Comparison of ENCODE assay signal across 11 cellular contexts in genomic region chr20:41248371-41249024, GRCh38.
DNase-seq lines count a peak whose midpoint lies in the region; ATAC-seq, FAIRE-seq and TF ChIP-seq lines count a peak whose summit lies in the region.
"Had no signal": no experiment of that assay in that cellular context is flagged by ENCODE, and none has a peak within 500 bp of the region (broad histone marks: within the 10 kb centered on the region; RNA-seq: fewer than 3 reads in every experiment).

No MANE protein-coding gene starts in this region.

- in situ Hi-C loops in brain microvascular endothelial cell (cut with HindIII; ENCODE audit: low pct_ligation_motif_present, low sequenced_read_pairs) = no loop called here

- no peak overlapping the region for H3K27ac ChIP-seq in BLaER1 treated with 17β-estradiol and CSF1 and Interleukin-3, amounts not matched to agents 10 nM and 100 nM
- peak overlapping the region; percentile 81 for H3K27ac ChIP-seq in brain microvascular endothelial cell

- peak overlapping the region; percentile 17 to 70 (median 45); a peak in 21 of 22 replicates for H3K4me2 ChIP-seq in BLaER1 treated with 17β-estradiol and CSF1 and Interleukin-3, amounts not matched to agents 10 nM and 100 nM

- H3K9me3 ChIP-seq in BLaER1 treated with 17β-estradiol and CSF1 and Interleukin-3, amounts not matched to agents 10 nM and 100 nM (replicated peaks in 1 of 11) = no peaks in the 10 kb centered on the region

- H3K4me1 ChIP-seq in BLaER1 treated with 17β-estradiol and CSF1 and Interleukin-3, amounts not matched to agents 10 nM and 100 nM = peaks cover 32 to 60% (median 47%) of the 10 kb centered on the region in 10 experiments

- TF ChIP-seq CTCF in brain microvascular endothelial cell (IDR thresholded peaks at IDR 0.05; ENCODE audit: low read depth, low read length, missing control alignments) = no peak

- no peak overlapping the region for H3K4me3 ChIP-seq in BLaER1 treated with 17β-estradiol and CSF1 and Interleukin-3, amounts not matched to agents 10 nM and 100 nM
- no peak overlapping the region for H3K4me3 ChIP-seq in brain microvascular endothelial cell (ENCODE audit: low read depth, low read length)

- DNase-seq in brain microvascular endothelial cell (peak; percentile 48), inferior parietal cortex (ENCODE audit: extremely low spot score) (peak; percentile 73), pulmonary artery endothelial cell (ENCODE audit: low read depth, low spot score) (peak; percentile 81), GM12892 (ENCODE audit: insufficient read length) (no peak), GM19240 (ENCODE audit: insufficient read length, low spot score) (no peak), NAMALWA (ENCODE audit: low spot score) (no peak)
- DNase-seq: activated CD8-positive, alpha-beta memory T cell treated with anti-CD3 and anti-CD28 coated beads, Interleukin-2, amount 10 ng/mL, durations not matched to agents 7 days and 5 days; endodermal cell; RPMI8226 had no signal

- H3K27me3 ChIP-seq in BLaER1 treated with 17β-estradiol and CSF1 and Interleukin-3, amounts not matched to agents 10 nM and 100 nM = no peaks in the 10 kb centered on the region
- H3K27me3 ChIP-seq in brain microvascular endothelial cell (replicated peaks) = no peaks in the 10 kb centered on the region

- peaks cover 0 to 37% (median 0%) of the 10 kb centered on the region in 11 experiments; a peak in 5 of 22 replicates for H4K20me1 ChIP-seq in BLaER1 treated with 17β-estradiol and CSF1 and Interleukin-3, amounts not matched to agents 10 nM and 100 nM

- no peak overlapping the region for H3K9ac ChIP-seq in BLaER1 treated with 17β-estradiol and CSF1 and Interleukin-3, amounts not matched to agents 10 nM and 100 nM

- H3K36me3 ChIP-seq in BLaER1 treated with 17β-estradiol and CSF1 and Interleukin-3, amounts not matched to agents 10 nM and 100 nM = 0 out of 22 replicates have a peak, but pooled peaks cover 0 to 4% (median 0%) of the 10 kb centered on the region in 11 experiments
- no peaks in the 10 kb centered on the region for H3K36me3 ChIP-seq in brain microvascular endothelial cell (replicated peaks)

- FAIRE-seq in GM12892 (lab: Jason Lieb, UNC) = no peak

- ATAC-seq in HG02981 (IDR thresholded peaks at IDR 0.05; ENCODE audit: unreplicated experiment) = no peak
- ATAC-seq: activated CD8-positive, alpha-beta memory T cell treated with anti-CD3 and anti-CD28 coated beads, Interleukin-2, amount 10 ng/mL, durations not matched to agents 7 days and 5 days had no signal

- no peak for TF ChIP-seq POLR2A in GM12892 (IDR thresholded peaks at IDR 0.05; ENCODE audit: low read depth, low read length)

Comparison
In these comparisons a context has a peak if more than half of its experiments do, and no peak if none do; other contexts are left out.
1. DNase-seq: peak in brain microvascular endothelial cell (single experiment), inferior parietal cortex (single experiment) and pulmonary artery endothelial cell (single experiment); none in GM12892 (single experiment), GM19240 (single experiment) and NAMALWA (single experiment).